In the genomic region with DNA sequence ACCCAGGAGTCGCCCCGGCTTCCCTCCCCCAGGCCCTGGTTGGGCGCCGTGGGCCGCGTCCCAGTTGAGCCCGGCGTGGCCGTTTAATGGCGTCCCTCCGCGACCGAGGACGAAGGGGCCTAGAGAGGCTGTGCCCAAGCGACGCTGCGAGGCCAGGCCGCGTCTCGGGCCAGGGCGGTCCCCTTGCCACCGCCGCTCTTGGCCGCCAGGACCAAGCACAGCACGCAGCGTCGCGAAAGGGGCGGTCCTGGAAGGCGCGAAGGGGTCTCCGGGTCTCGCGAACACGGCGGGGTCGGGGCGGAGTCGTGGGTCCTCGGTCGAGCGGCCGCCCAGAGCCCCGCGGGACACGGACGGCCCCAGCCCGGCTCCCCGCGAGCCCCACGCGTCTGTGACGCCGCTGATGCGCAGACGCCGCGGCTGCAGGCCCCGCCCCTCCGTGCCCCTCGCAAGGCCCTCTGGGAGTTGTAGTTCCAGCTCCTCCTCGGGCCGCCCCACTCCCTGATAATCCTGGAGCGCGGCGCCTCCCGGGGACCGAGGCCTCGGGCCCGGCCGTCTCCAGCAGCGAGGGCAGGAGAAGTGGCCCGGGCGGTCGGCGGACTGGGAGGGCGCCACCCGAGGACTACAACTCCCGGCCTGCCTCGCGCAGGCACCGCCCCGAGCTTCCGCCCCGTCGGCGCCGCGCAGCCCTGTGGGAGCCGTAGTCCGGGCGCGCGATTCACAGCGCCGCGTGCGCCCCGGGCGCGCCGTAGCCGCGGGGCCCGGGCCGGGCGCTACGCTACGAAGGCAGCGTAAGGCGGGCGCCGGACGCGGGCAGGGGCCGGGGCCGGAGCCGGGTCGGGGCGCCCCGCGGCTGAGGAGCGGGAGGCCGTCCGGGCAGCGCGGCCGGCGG, we compare ENCODE assay signal across 8 cellular contexts. TPM values are rescaled to one million over a fixed set of nuclear protein-coding genes. Genes with fewer than 3 reads are reported as not detected.
DNase-seq lines count a peak whose midpoint lies in the region; ATAC-seq, FAIRE-seq and TF ChIP-seq lines count a peak whose summit lies in the region.

A gene (plus strand): TSS at position 698 of the 889 bp plus-strand sequence. CDS start 19,127 bp downstream, outside the sequence.

- H3K36me3 ChIP-seq in astrocyte (ENCODE audit: insufficient read depth, low read length): no peaks in the 10 kb centered on the region

- peak within 1 kb of the TSS; percentile 77 for H3K4me3 ChIP-seq in astrocyte (ENCODE audit: insufficient read depth, low read depth, low read length)
- peak within 1 kb of the TSS; percentile 68 for H3K4me3 ChIP-seq in retinal pigment epithelial cell (ENCODE audit: low read length)

- FAIRE-seq in astrocyte (lab: Jason Lieb, UNC) (no peak), D721Med (lab: Jason Lieb, UNC) (no peak)

- H3K4me1 ChIP-seq in astrocyte (ENCODE audit: insufficient read depth, low read length): peaks cover 37% of the 10 kb centered on the region

- H3K9me3 ChIP-seq in astrocyte (ENCODE audit: insufficient read depth, low read depth, low read length): no peaks in the 10 kb centered on the region

- no peaks in the 10 kb centered on the region for H3K27me3 Mint-ChIP-seq in astrocyte (ENCODE audit: low read depth, unreplicated experiment)

- peaks cover 70% of the 10 kb centered on the region for H4K20me1 ChIP-seq in astrocyte (ENCODE audit: insufficient read depth, low read length)

- peak within 1 kb of the TSS; percentile 71 for H2AFZ ChIP-seq in astrocyte (ENCODE audit: low read depth, low read length)

- peaks cover 75% of the 10 kb centered on the region for H3K79me2 ChIP-seq in astrocyte (ENCODE audit: insufficient read depth, low read length)

- H3K9me3 Mint-ChIP-seq in astrocyte (ENCODE audit: unreplicated experiment): no peaks in the 10 kb centered on the region

- peak within 1 kb of the TSS; percentile 86 for H3K27ac Mint-ChIP-seq in astrocyte (ENCODE audit: unreplicated experiment)

- peak within 1 kb of the TSS; percentile 95 for H3K27ac ChIP-seq in astrocyte (ENCODE audit: low read depth, low read length)

- H3K27me3 ChIP-seq in astrocyte (ENCODE audit: insufficient read depth, low read length): no peaks in the 10 kb centered on the region

- DNase-seq in NCI-H187 treated with DMSO at 0.1 percent for 48 hours (lab: John Stamatoyannopoulos, UW): peak; percentile 67
- peak; percentile 75 for DNase-seq in T-helper 22 cell (ENCODE audit: low read depth)
- peak; percentile 67 for DNase-seq in astrocyte (ENCODE audit: low read depth)
- DNase-seq in hepatic stellate cell (ENCODE audit: low spot score): peak; percentile 86
- DNase-seq in retinal pigment epithelial cell (ENCODE audit: low read depth): peak; percentile 59
- DNase-seq in D721Med (ENCODE audit: insufficient read length, low spot score): no peak

- H3K4me3 Mint-ChIP-seq in astrocyte (ENCODE audit: unreplicated experiment): peak within 1 kb of the TSS; percentile 94

- H3K9ac ChIP-seq in astrocyte (ENCODE audit: low read length): peak within 1 kb of the TSS; percentile 95

- H3K4me1 Mint-ChIP-seq in astrocyte (ENCODE audit: low read depth, unreplicated experiment): peaks cover 15% of the 10 kb centered on the region

- peak; percentile 37 for ATAC-seq in GM18499 (IDR thresholded peaks at IDR 0.05; ENCODE audit: insufficient read depth, unreplicated experiment)
- ATAC-seq in HG02938 (IDR thresholded peaks at IDR 0.05; ENCODE audit: unreplicated experiment): peak; percentile 56

- H3K4me2 ChIP-seq in astrocyte (ENCODE audit: low read length): peak within 1 kb of the TSS; percentile 89

- peaks cover 3% of the 10 kb centered on the region for H3K36me3 Mint-ChIP-seq in astrocyte (ENCODE audit: low read depth, unreplicated experiment)

- TF ChIP-seq CTCF in astrocyte (IDR thresholded peaks at IDR 0.05; ENCODE audit: insufficient read depth, low read depth, low read length) (no peak), retinal pigment epithelial cell (conservative IDR thresholded peaks at IDR 0.05; ENCODE audit: low read depth, low read length) (no peak), D721Med (IDR thresholded peaks at IDR 0.05; ENCODE audit: insufficient read depth, missing control alignments) (no peak)

RNA-seq across cellular contexts. Expression of the gene that starts here (rescaled TPM):
- 33.6 and 38.7 TPM in 2 replicates for total RNA-seq in astrocyte
